Comparison of ENCODE assay signal across 24 cellular contexts in genomic region chr6:67285770-67286495, GRCh38.
DNase-seq lines count a peak whose midpoint lies in the region; ATAC-seq, FAIRE-seq and TF ChIP-seq lines count a peak whose summit lies in the region.
"Had no signal": no experiment of that assay in that cellular context is flagged by ENCODE, and none has a peak within 500 bp of the region (broad histone marks: within the 10 kb centered on the region; RNA-seq: fewer than 3 reads in every experiment).

No MANE protein-coding gene starts in this region.

- DNase-seq in adipocyte (ENCODE audit: low read depth), result peak; percentile 5
- DNase-seq in K562 (ENCODE audit: extremely low read depth in 1 of 4, low spot score in 3 of 4), result no peak
- peak; percentile 15 for DNase-seq in fibroblast of the aortic adventitia (ENCODE audit: low read depth)
- DNase-seq in skeletal muscle cell (ENCODE audit: low read depth), result peak; percentile 8
- no peak for DNase-seq in NCI-H1694 (lab: John Stamatoyannopoulos, UW)
- no peak for DNase-seq in left ventricle myocardium superior
- DNase-seq in activated CD4-positive, alpha-beta memory T cell treated with anti-CD3 and anti-CD28 coated beads for 36 hours, result no peak
- DNase-seq: BE2C; Calu3; CD8-positive, alpha-beta memory T cell; DMS153; DND-41; H7; KG1; MM.1S; NCI-H2029 treated with DMSO at 0.1 percent for 48 hours; NCI-H446 treated with DMSO at 0.1 percent for 48 hours; NCI-H526; PC-9; SJCRH30 had no signal

- H3K27me3 ChIP-seq in adipocyte (replicated peaks; ENCODE audit: control insufficient read depth, insufficient read depth, low read length) (no peaks in the 10 kb centered on the region), K562 (ENCODE audit: control insufficient read depth in 2 of 2, insufficient read depth in 2 of 2, low read length in 2 of 2) (no peaks in the 10 kb centered on the region)
- H3K27me3 ChIP-seq: BE2C, SJCRH30 had no signal

- H3K9me3 ChIP-seq in adipocyte (ENCODE audit: control insufficient read depth, low read length) (no peaks in the 10 kb centered on the region), K562 (replicated peaks; ENCODE audit: control insufficient read depth, insufficient read depth, low read depth, low read length) (no peaks in the 10 kb centered on the region)
- H3K9me3 ChIP-seq: BE2C, SJCRH30 had no signal

- H3K9me3 Mint-ChIP-seq in activated CD4-positive, alpha-beta memory T cell treated with anti-CD3 and anti-CD28 coated beads for 36 hours, result peaks cover 25% of the 10 kb centered on the region

- no peaks in the 10 kb centered on the region for H3K36me3 Mint-ChIP-seq in activated CD4-positive, alpha-beta memory T cell treated with anti-CD3 and anti-CD28 coated beads for 36 hours
- H3K36me3 Mint-ChIP-seq: CD14-positive monocyte; CD8-positive, alpha-beta memory T cell had no signal

- intact Hi-C loops in K562 (cut with micrococcal nuclease) (no loop called here), left ventricle myocardium superior (cut with micrococcal nuclease) (no loop called here)
- intact Hi-C loops in activated CD4-positive, alpha-beta memory T cell treated with anti-CD3 and anti-CD28 coated beads for 36 hours (cut with micrococcal nuclease), result no loop called here

- H4K20me1 ChIP-seq in K562 (replicated peaks; ENCODE audit: control insufficient read depth, insufficient read depth, low read length), result no peaks in the 10 kb centered on the region

- no peak overlapping the region for H3K27ac Mint-ChIP-seq in activated CD4-positive, alpha-beta memory T cell treated with anti-CD3 and anti-CD28 coated beads for 36 hours
- H3K27ac Mint-ChIP-seq: CD14-positive monocyte; CD8-positive, alpha-beta memory T cell had no signal

- FAIRE-seq in K562 (lab: Jason Lieb, UNC), result no peak
- FAIRE-seq: GM12892 had no signal

- no peaks in the 10 kb centered on the region for H3K79me2 ChIP-seq in K562 (ENCODE audit: control insufficient read depth, insufficient read depth, low read length)

- no peaks in the 10 kb centered on the region for H3K4me1 Mint-ChIP-seq in activated CD4-positive, alpha-beta memory T cell treated with anti-CD3 and anti-CD28 coated beads for 36 hours (ENCODE audit: low read depth)
- H3K4me1 Mint-ChIP-seq: CD14-positive monocyte; CD8-positive, alpha-beta memory T cell had no signal

- H3K4me3 ChIP-seq in adipocyte (ENCODE audit: low read length) (no peak overlapping the region), K562 (no peak overlapping the region), fibroblast of the aortic adventitia (ENCODE audit: low read depth, low read length) (no peak overlapping the region), skeletal muscle cell (ENCODE audit: low read depth, low read length) (no peak overlapping the region)
- H3K4me3 ChIP-seq: PC-9, SJCRH30 had no signal

- TF ChIP-seq POLR2A in K562 (conservative IDR thresholded peaks at IDR 0.05), result no peak

- no peaks in the 10 kb centered on the region for H3K9me1 ChIP-seq in K562 (ENCODE audit: control insufficient read depth, insufficient read depth, low read length)

- H3K4me3 Mint-ChIP-seq in activated CD4-positive, alpha-beta memory T cell treated with anti-CD3 and anti-CD28 coated beads for 36 hours, result no peak overlapping the region
- H3K4me3 Mint-ChIP-seq: CD14-positive monocyte; CD8-positive, alpha-beta memory T cell had no signal

- in situ Hi-C loops in K562 (cut with MboI), result no loop called here

- no peak overlapping the region for H3K27ac ChIP-seq in K562 (ENCODE audit: extremely low read depth, low read depth, low read length)
- H3K27ac ChIP-seq: PC-9, SJCRH30 had no signal

- no peak for TF ChIP-seq RAD21 in K562 (CRISPR knock-in tag; conservative IDR thresholded peaks at IDR 0.05 in 1 of 2, IDR thresholded peaks at IDR 0.05 in 1 of 2)

- CTCF ChIA-PET in K562 (lab: Yijun Ruan, JAX; ENCODE audit: low intra/inter-chr PET ratio), result no interaction called here
- CTCF ChIA-PET in activated CD4-positive, alpha-beta memory T cell treated with anti-CD3 and anti-CD28 coated beads for 36 hours (lab: Charles Lee), result no interaction called here

- H3K4me1 ChIP-seq in adipocyte (ENCODE audit: control insufficient read depth, insufficient read depth, low read length) (no peaks in the 10 kb centered on the region), K562 (replicated peaks in 1 of 2; ENCODE audit: control insufficient read depth in 2 of 2, insufficient read depth in 2 of 2, low read length in 2 of 2) (no peaks in the 10 kb centered on the region)
- H3K4me1 ChIP-seq: BE2C, SJCRH30 had no signal

- no peak for TF ChIP-seq EP300 in K562 (IDR thresholded peaks at IDR 0.05; ENCODE audit: low read length)

- TF ChIP-seq CTCF in K562 (IDR thresholded peaks at IDR 0.05 in 2 of 3, conservative IDR thresholded peaks at IDR 0.05 in 1 of 3; ENCODE audit: insufficient read depth in 2 of 3, low read depth in 1 of 3, low read length in 3 of 3) (no peak), fibroblast of the aortic adventitia (IDR thresholded peaks at IDR 0.05; ENCODE audit: insufficient read depth, low read length) (no peak)

- ATAC-seq in K562, result no peak
- no peak for ATAC-seq in left ventricle myocardium superior
- ATAC-seq: Right ventricle myocardium inferior, SK-N-SH treated with all-trans-retinoic acid at 6 μM for 48 hours had no signal

- H3K9ac ChIP-seq in adipocyte (ENCODE audit: low read length) (no peak overlapping the region), K562 (ENCODE audit: insufficient read depth in 1 of 2, low read depth in 2 of 2, low read length in 2 of 2) (no peak overlapping the region)

- no peaks in the 10 kb centered on the region for H3K27me3 Mint-ChIP-seq in activated CD4-positive, alpha-beta memory T cell treated with anti-CD3 and anti-CD28 coated beads for 36 hours
- H3K27me3 Mint-ChIP-seq: CD8-positive, alpha-beta memory T cell had no signal

- BruUV-seq in K562 (replicated peaks; lab: Mats Ljungman, UMichigan), result no TSS peak

- H2AFZ ChIP-seq in K562 (ENCODE audit: low read depth, low read length), result no peak overlapping the region
- H2AFZ ChIP-seq: PC-9 had no signal

- H3K36me3 ChIP-seq in adipocyte (ENCODE audit: control insufficient read depth, insufficient read depth, low read length, severe bottlenecking) (no peaks in the 10 kb centered on the region), K562 (ENCODE audit: control insufficient read depth, insufficient read depth, low read length) (no peaks in the 10 kb centered on the region)
- H3K36me3 ChIP-seq: BE2C, SJCRH30 had no signal

- POLR2A ChIA-PET in K562 (lab: Yijun Ruan, JAX), result no interaction called here
- POLR2A ChIA-PET in activated CD4-positive, alpha-beta memory T cell treated with anti-CD3 and anti-CD28 coated beads for 36 hours (lab: Charles Lee), result no interaction called here

- no peak overlapping the region for H3K4me2 ChIP-seq in K562 (ENCODE audit: insufficient read depth, low read length)
- H3K4me2 ChIP-seq: PC-9 had no signal

TF ChIP-seq in K562, 482 proteins besides CTCF, POLR2A, EP300 and RAD21:
- TF ChIP-seq RNF219 (CRISPR knock-in tag; IDR thresholded peaks at IDR 0.05) (no peak), ZBED1 (IDR thresholded peaks at IDR 0.05) (no peak), CEBPB (tag; IDR thresholded peaks at IDR 0.05) (peak; percentile 43), MAFK (IDR thresholded peaks at IDR 0.05; ENCODE audit: low read length) (no peak), CEBPG (CRISPR knock-in tag; IDR thresholded peaks at IDR 0.05) (no peak), CEBPG (tag; conservative IDR thresholded peaks at IDR 0.05 in 1 of 2, IDR thresholded peaks at IDR 0.05 in 1 of 2) (peak in 1 of 2 experiments; percentile 84; a peak in 3 of 4 replicates)

Comparison
In these comparisons a context has a peak if more than half of its experiments do, and no peak if none do; other contexts are left out.
1. DNase-seq: peak in adipocyte (single experiment), fibroblast of the aortic adventitia (single experiment) and skeletal muscle cell (single experiment); none in K562 (0 of 4), NCI-H1694 (single experiment), left ventricle myocardium superior (single experiment) and activated CD4-positive, alpha-beta memory T cell treated with anti-CD3 and anti-CD28 coated beads for 36 hours (single experiment).